Comparison of ENCODE assay signal across 13 cellular contexts in the genomic region with DNA sequence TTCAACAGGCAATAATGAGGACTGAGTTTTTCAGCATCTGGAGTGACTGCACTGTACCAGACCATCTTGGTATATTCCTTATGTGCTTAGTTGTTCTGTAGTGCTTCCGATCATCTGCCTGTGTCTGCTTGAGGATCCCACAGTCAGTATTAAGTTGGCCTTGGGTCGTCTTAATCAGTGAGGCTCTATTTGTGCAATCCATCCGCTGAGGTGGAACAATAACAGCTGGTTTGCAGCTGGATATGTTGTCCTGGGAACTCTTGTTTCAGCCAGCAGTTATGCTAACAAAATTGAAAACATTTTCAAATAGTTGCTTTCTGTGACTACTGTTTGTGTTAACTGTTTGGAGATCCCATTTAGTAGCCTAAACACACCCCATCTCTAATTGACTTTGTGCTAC.
A peak's percentile ranks its signal among the peaks of the same experiment; 100 is the strongest.
DNase-seq lines count a peak whose midpoint lies in the region; ATAC-seq and TF ChIP-seq lines count a peak whose summit lies in the region.
"Had no signal": no experiment of that assay in that cellular context is flagged by ENCODE, and none has a peak within 500 bp of the region (broad histone marks: within the 10 kb centered on the region; RNA-seq: fewer than 3 reads in every experiment).

No MANE protein-coding gene starts in this region.

- H4K20me1 ChIP-seq in IMR-90 (ENCODE audit: insufficient read depth, low read length) (peaks cover 71% of the 10 kb centered on the region), fibroblast of lung (ENCODE audit: control insufficient read depth, extremely low read depth, insufficient read depth, low read length) (no peaks in the 10 kb centered on the region)

- H3K79me2 ChIP-seq in fibroblast of lung (ENCODE audit: control insufficient read depth, insufficient read depth, low read length), result peaks cover 83% of the 10 kb centered on the region

- 0 out of 4 replicates have a peak overlapping the region, but pooled peaks have one; percentile 0 to 23 for H4K8ac ChIP-seq in IMR-90 (ENCODE audit: low read depth in 2 of 2, low read length in 2 of 2)

- H2AFZ ChIP-seq in IMR-90 (replicated peaks; ENCODE audit: low read length, poor library complexity) (no peak overlapping the region), fibroblast of lung (ENCODE audit: low read length) (no peak overlapping the region)

- H3K27me3 ChIP-seq in IMR-90 (ENCODE audit: control insufficient read depth, insufficient read depth, low read length), result no peaks in the 10 kb centered on the region
- no peaks in the 10 kb centered on the region for H3K27me3 ChIP-seq in fibroblast of lung (ENCODE audit: control insufficient read depth, insufficient read depth, low read length)
- no peaks in the 10 kb centered on the region for H3K27me3 ChIP-seq in thyroid gland
- no peaks in the 10 kb centered on the region for H3K27me3 ChIP-seq in WERI-Rb-1 (ENCODE audit: insufficient read depth, low read depth, severe bottlenecking)

- ATAC-seq in IMR-90 (ENCODE audit: low read depth) (peak; percentile 31), GM18867 (IDR thresholded peaks at IDR 0.05; ENCODE audit: unreplicated experiment) (no peak)
- ATAC-seq: GM12878 had no signal

- H3K23ac ChIP-seq in IMR-90 (ENCODE audit: low read depth, low read length), result peak overlapping the region; percentile 40; the same call in 1 of the 2 replicates

- H2AK5ac ChIP-seq in IMR-90 (ENCODE audit: low read depth, low read length), result 0 out of 2 replicates have a peak overlapping the region, but pooled peaks have one; percentile 9

- H3K4ac ChIP-seq in IMR-90 (ENCODE audit: low read depth, low read length), result peak overlapping the region; percentile 32

- H2BK15ac ChIP-seq in IMR-90 (ENCODE audit: low read depth, low read length), result 0 out of 3 replicates have a peak overlapping the region, but pooled peaks have one; percentile 72

- in situ Hi-C loops in IMR-90 (cut with MboI; ENCODE audit: low sequenced_read_pairs), result no loop called here

- TF ChIP-seq CTCF in IMR-90 (conservative IDR thresholded peaks at IDR 0.05; ENCODE audit: low read depth, low read length) (no peak), fibroblast of lung (conservative IDR thresholded peaks at IDR 0.05 in 1 of 2, IDR thresholded peaks at IDR 0.05 in 1 of 2; ENCODE audit: low read depth in 1 of 2, low read length in 2 of 2) (no peak), thyroid gland (IDR thresholded peaks at IDR 0.05) (no peak), WERI-Rb-1 (IDR thresholded peaks at IDR 0.05; ENCODE audit: low read depth, low read length) (no peak)

- H4K5ac ChIP-seq in IMR-90 (ENCODE audit: low read depth, low read length), result no peak overlapping the region

- DNase-seq in IMR-90 (peak; percentile 93), fibroblast of lung (ENCODE audit: low read depth in 2 of 2) (peak; percentile 56 to 97), mucosa of gallbladder (ENCODE audit: low spot score) (peak; percentile 42), thyroid gland (no peak), WERI-Rb-1 (no peak), DMS53 (lab: John Stamatoyannopoulos, UW) (no peak)
- no peak for DNase-seq in effector CD8-positive, alpha-beta T cell (lab: John Stamatoyannopoulos, UW)
- DNase-seq: activated B cell treated with CpG ODN at 0.5 μM for 24 hours; activated T-cell treated with anti-CD3 and anti-CD28 coated beads, Interleukin-2, amount 50 U/mL, for 24 hours; NCI-H526 had no signal

- peaks cover 28% of the 10 kb centered on the region for H3K4me1 ChIP-seq in IMR-90 (ENCODE audit: control insufficient read depth, insufficient read depth, low read length)
- H3K4me1 ChIP-seq in fibroblast of lung (ENCODE audit: control insufficient read depth, extremely low read depth, insufficient read depth, low read length), result peaks cover 26% of the 10 kb centered on the region
- peaks cover 25 to 27% of the 10 kb centered on the region in 2 donors for H3K4me1 ChIP-seq in thyroid gland

- peak overlapping the region; percentile 4; the same call in 1 of the 2 replicates for H2BK20ac ChIP-seq in IMR-90 (ENCODE audit: low read depth, low read length)

- 0 out of 2 replicates have a peak overlapping the region, but pooled peaks have one; percentile 11 for H3K14ac ChIP-seq in IMR-90 (replicated peaks; ENCODE audit: low read depth, low read length)

- H3K36me3 ChIP-seq in IMR-90 (ENCODE audit: control insufficient read depth, insufficient read depth, low read length), result peaks cover 4% of the 10 kb centered on the region; the same call in 1 of the 2 replicates
- H3K36me3 ChIP-seq in fibroblast of lung (ENCODE audit: control insufficient read depth, insufficient read depth, low read length), result no peaks in the 10 kb centered on the region
- no peaks in the 10 kb centered on the region for H3K36me3 ChIP-seq in thyroid gland
- no peaks in the 10 kb centered on the region for H3K36me3 ChIP-seq in WERI-Rb-1

- WGBS in IMR-90 (ENCODE audit: extremely low coverage in 2 of 2, insufficient read length in 1 of 2), 2 experiments, result 20% methylated on average over 2 of the region's 3 CpGs; no CpG with 5 or more reads in 1 of the 2 experiments
- WGBS in thyroid gland, 2 donors, result 26 to 36% methylated on average over 3 of the region's 3 CpGs

- no TSS peak for BruUV-seq in IMR-90 (replicated peaks; lab: Mats Ljungman, UMichigan)

- peak overlapping the region; percentile 28; the same call in 1 of the 2 replicates for H3K18ac ChIP-seq in IMR-90 (ENCODE audit: low read depth, low read length)

- peak overlapping the region; percentile 10 for H4K91ac ChIP-seq in IMR-90 (ENCODE audit: insufficient read depth, low read depth, low read length)

- H2AK9ac ChIP-seq in IMR-90 (replicated peaks; ENCODE audit: low read depth, low read length, poor library complexity), result no peak overlapping the region

- H3K79me1 ChIP-seq in IMR-90 (ENCODE audit: low read depth in 1 of 2, low read length in 2 of 2), result peaks cover 22 to 87% of the 10 kb centered on the region in 2 experiments

- H3K27ac ChIP-seq in IMR-90 (ENCODE audit: insufficient read depth, low read length), result peak overlapping the region; percentile 18; the same call in 1 of the 2 replicates
- H3K27ac ChIP-seq in fibroblast of lung (ENCODE audit: insufficient read depth, low read length), result peak overlapping the region; percentile 85
- H3K27ac ChIP-seq in thyroid gland, result peak overlapping the region in 2 of 3 donors; percentile 7 to 41
- H3K27ac ChIP-seq in WERI-Rb-1, result no peak overlapping the region
- H3K27ac ChIP-seq: HL-60 had no signal

- TF ChIP-seq POLR2A in IMR-90 (IDR thresholded peaks at IDR 0.05; ENCODE audit: low read depth, low read length) (no peak), thyroid gland (IDR thresholded peaks at IDR 0.05) (no peak)

- no peak overlapping the region for H3K9ac ChIP-seq in IMR-90 (ENCODE audit: low read depth, low read length)
- peak overlapping the region; percentile 48 for H3K9ac ChIP-seq in fibroblast of lung (ENCODE audit: insufficient read depth, low read length)

- H2BK120ac ChIP-seq in IMR-90 (ENCODE audit: low read depth, low read length), result peak overlapping the region; percentile 17; the same call in 1 of the 2 replicates

- dilution Hi-C loops in IMR-90 (cut with HindIII; ENCODE audit: low sequenced_read_pairs, unreplicated experiment), result no loop called here

- CTCF ChIA-PET in IMR-90 (lab: Yijun Ruan, JAX), result interaction anchor here (0.9 kb wide), 1 partner anchor 72 kb away, joined by 4 read pairs; no protein-coding TSS in a partner anchor

- POLR2A ChIA-PET in IMR-90 (lab: Charles Lee; ENCODE audit: unreplicated experiment), result no interaction called here

- peak overlapping the region; percentile 48 for H3K4me2 ChIP-seq in IMR-90 (ENCODE audit: low read depth, low read length)
- H3K4me2 ChIP-seq in fibroblast of lung (ENCODE audit: extremely low read depth, insufficient read depth, low read length), result peak overlapping the region; percentile 42

- intact Hi-C loops in IMR-90 (cut with micrococcal nuclease) (loop anchor here (2.0 to 5.0 kb wide), 3 partner anchors 35 to 72 kb away; no protein-coding TSS in a partner anchor), thyroid gland (cut with DNase I) (no loop called here)

- H3K9me1 ChIP-seq in IMR-90 (ENCODE audit: insufficient read depth, low read length), result peaks cover 37% of the 10 kb centered on the region

- no peak overlapping the region for H3K4me3 ChIP-seq in IMR-90 (ENCODE audit: insufficient read depth, low read depth, low read length)
- peak overlapping the region in 1 of 4 experiments; percentile 0 for H3K4me3 ChIP-seq in fibroblast of lung (replicated peaks in 1 of 4; ENCODE audit: control extremely low read depth in 1 of 4, insufficient read depth in 1 of 4, low read depth in 3 of 4, low read length in 4 of 4)
- H3K4me3 ChIP-seq in thyroid gland (replicated peaks in 1 of 3), result no peak overlapping the region
- H3K4me3 ChIP-seq in WERI-Rb-1 (ENCODE audit: low read depth, low read length), result no peak overlapping the region
- H3K4me3 ChIP-seq: GM12878 had no signal

- H3K9me3 ChIP-seq in IMR-90 (ENCODE audit: control insufficient read depth, insufficient read depth, low read length) (no peaks in the 10 kb centered on the region), fibroblast of lung (ENCODE audit: control insufficient read depth, insufficient read depth, low read depth, low read length) (no peaks in the 10 kb centered on the region), thyroid gland (no peaks in the 10 kb centered on the region), WERI-Rb-1 (ENCODE audit: severe bottlenecking) (no peaks in the 10 kb centered on the region)

- TF ChIP-seq RAD21 in IMR-90 (IDR thresholded peaks at IDR 0.05; ENCODE audit: low read length), result no peak

- H2BK5ac ChIP-seq in IMR-90 (ENCODE audit: low read depth, low read length, poor library complexity, severe bottlenecking), result peak overlapping the region; percentile 99

- H3K56ac ChIP-seq in IMR-90 (ENCODE audit: extremely low read depth, insufficient read depth, low read length), result no peak overlapping the region

TF ChIP-seq in IMR-90, 13 proteins besides CTCF, POLR2A, EP300 and RAD21:
- TF ChIP-seq MAZ (IDR thresholded peaks at IDR 0.05; ENCODE audit: borderline replicate concordance, low read depth, low read length) (no peak), USF2 (IDR thresholded peaks at IDR 0.05; ENCODE audit: low read depth, low read length) (no peak), RCOR1 (IDR thresholded peaks at IDR 0.05; ENCODE audit: insufficient replicate concordance, low read length) (no peak), CEBPB (IDR thresholded peaks at IDR 0.05; ENCODE audit: low read depth, low read length) (peak; percentile 76)

Comparison
In these comparisons a context has a peak if more than half of its experiments do, and no peak if none do; other contexts are left out.
1. DNase-seq: peak in IMR-90 (single experiment), fibroblast of lung (2 of 2) and mucosa of gallbladder (single experiment); none in thyroid gland (0 of 2), effector CD8-positive, alpha-beta T cell (single experiment), WERI-Rb-1 (single experiment) and DMS53 (single experiment).